ENCODE assay signal across 8 cellular contexts in the genomic region with DNA sequence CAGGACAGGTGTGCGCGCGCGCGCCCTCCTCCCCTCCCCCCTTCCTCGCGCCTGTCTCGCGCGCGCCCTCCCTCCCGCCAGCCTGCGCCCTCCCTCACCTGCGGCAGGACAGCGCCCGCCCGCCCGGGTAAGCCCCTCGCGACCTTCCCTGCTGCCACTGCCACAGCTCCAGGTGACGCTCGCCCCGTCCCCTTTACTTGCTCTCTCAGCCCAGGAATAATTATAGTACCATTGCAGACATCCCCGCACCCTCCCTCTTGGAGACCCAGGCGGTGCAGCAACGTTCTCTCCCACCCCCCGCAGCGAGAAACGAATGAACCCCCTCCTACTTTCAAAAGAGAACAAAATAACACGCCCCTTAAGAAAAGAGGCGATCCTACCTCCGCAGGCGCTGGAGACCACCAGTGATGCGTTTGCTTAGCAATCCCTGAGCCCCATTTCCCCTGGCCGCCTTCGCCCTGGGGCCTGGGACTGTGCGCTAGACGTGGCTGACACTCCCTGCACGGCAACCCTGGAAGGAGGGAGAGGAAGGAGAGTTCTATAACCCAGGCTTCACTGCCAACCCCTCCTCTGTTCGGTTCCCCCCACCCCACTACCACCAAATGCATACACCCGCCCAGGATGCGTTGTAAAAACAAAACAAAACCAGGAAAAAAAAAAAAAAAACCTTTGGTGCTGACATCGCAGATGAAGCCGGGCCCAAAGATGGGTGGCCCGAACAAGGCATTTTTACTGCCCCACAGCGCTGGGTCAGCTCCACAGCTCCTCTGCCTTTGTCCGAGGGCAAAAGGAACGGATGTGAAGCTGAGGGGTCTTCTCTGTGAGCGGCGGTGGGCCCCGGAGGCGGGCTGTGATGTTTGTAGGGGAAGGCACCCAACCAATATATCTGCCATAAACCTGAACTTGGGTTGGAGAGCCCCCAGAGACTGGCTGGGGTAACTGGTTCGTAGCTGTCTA. TPM values are rescaled to one million over a fixed set of nuclear protein-coding genes. Genes with fewer than 3 reads are reported as not detected.
A peak's percentile ranks its signal among the peaks of the same experiment; 100 is the strongest.
DNase-seq lines count a peak whose midpoint lies in the region; ATAC-seq and TF ChIP-seq lines count a peak whose summit lies in the region.

No MANE protein-coding gene starts in this region.

- H3K9me3 ChIP-seq in right cardiac atrium (ENCODE audit: control insufficient read depth, low read length): no peaks in the 10 kb centered on the region
- no peaks in the 10 kb centered on the region for H3K9me3 ChIP-seq in gastrocnemius medialis

- in situ Hi-C loops in gastrocnemius medialis (cut with MboI; ENCODE audit: low sequenced_read_pairs in 4 of 4): no loop called here

- H3K27me3 ChIP-seq in right cardiac atrium (ENCODE audit: control insufficient read depth, insufficient read depth): no peaks in the 10 kb centered on the region
- H3K27me3 ChIP-seq in gastrocnemius medialis: no peaks in the 10 kb centered on the region

- TF ChIP-seq POLR2A in NB4 (IDR thresholded peaks at IDR 0.05; ENCODE audit: extremely low read depth, insufficient read length): no peak
- TF ChIP-seq POLR2A in gastrocnemius medialis (IDR thresholded peaks at IDR 0.05): no peak

- H3K27ac ChIP-seq in right cardiac atrium (ENCODE audit: low read length) (peak overlapping the region; percentile 78), gastrocnemius medialis (peak overlapping the region; percentile 98 to 100 (median 98))

- intact Hi-C loops in right cardiac atrium (cut with DNase I): no loop called here
- intact Hi-C loops in gastrocnemius medialis (cut with DNase I; ENCODE audit: low total_unique reads): loop anchor here (2.0 kb wide), 1 partner anchor 66 kb away; a partner anchor contains a TSS

- peak; percentile 24 for DNase-seq in DMS79 treated with DMSO at 0.1 percent for 48 hours (lab: John Stamatoyannopoulos, UW)
- no peak for DNase-seq in DMS79 (lab: John Stamatoyannopoulos, UW)
- DNase-seq in NB4 (ENCODE audit: low read depth): peak; percentile 44
- peak in 1 of 2 donors; percentile 74 for DNase-seq in activated naive CD4-positive, alpha-beta T cell treated with anti-CD3 and anti-CD28 coated beads, Interleukin-2, amount 50 U/mL, for 72 hours (ENCODE audit: low spot score in 2 of 2)
- peak; percentile 14 to 61 (median 55) for DNase-seq in right cardiac atrium
- DNase-seq in gastrocnemius medialis: peak in 1 of 2 donors; percentile 18
- no peak for DNase-seq in NCI-H2171 treated with DMSO at 0.1 percent for 48 hours (lab: John Stamatoyannopoulos, UW)
- no peak for DNase-seq in H4 (ENCODE audit: low spot score)

- peaks cover 0 to 11% of the 10 kb centered on the region in 2 donors for H3K36me3 Mint-ChIP-seq in activated naive CD4-positive, alpha-beta T cell treated with anti-CD3 and anti-CD28 coated beads, Interleukin-2, amount 50 U/mL, for 72 hours

- H3K4me3 ChIP-seq in NB4 (ENCODE audit: low read depth, low read length) (peak overlapping the region; percentile 73), right cardiac atrium (ENCODE audit: low read length) (peak overlapping the region; percentile 87), gastrocnemius medialis (peak overlapping the region; percentile 80 to 89 (median 84))

- peak overlapping the region; percentile 81 to 93 for H3K27ac Mint-ChIP-seq in activated naive CD4-positive, alpha-beta T cell treated with anti-CD3 and anti-CD28 coated beads, Interleukin-2, amount 50 U/mL, for 72 hours

- H3K4me1 ChIP-seq in right cardiac atrium (ENCODE audit: control insufficient read depth, insufficient read depth, low read length) (peaks cover 5% of the 10 kb centered on the region), gastrocnemius medialis (peaks cover 35 to 48% of the 10 kb centered on the region in 2 donors)

- H3K36me3 ChIP-seq in gastrocnemius medialis: no peaks in the 10 kb centered on the region

- TF ChIP-seq CTCF in NB4 (IDR thresholded peaks at IDR 0.05; ENCODE audit: low read depth, low read length) (no peak), gastrocnemius medialis (IDR thresholded peaks at IDR 0.05 in 4 of 5, conservative IDR thresholded peaks at IDR 0.05 in 1 of 5) (no peak)

- no peaks in the 10 kb centered on the region for H3K9me3 Mint-ChIP-seq in activated naive CD4-positive, alpha-beta T cell treated with anti-CD3 and anti-CD28 coated beads, Interleukin-2, amount 50 U/mL, for 72 hours

- 6% methylated on average over 53 of the region's 53 CpGs for WGBS in right cardiac atrium

- peak; percentile 15 to 20 for ATAC-seq in activated naive CD4-positive, alpha-beta T cell treated with anti-CD3 and anti-CD28 coated beads, Interleukin-2, amount 50 U/mL, for 72 hours
- peak in 1 of 2 donors; percentile 9 for ATAC-seq in right cardiac atrium
- peak in 1 of 2 donors; percentile 12 for ATAC-seq in gastrocnemius medialis

RNA-seq across cellular contexts. Expression of a gene that starts 5.5 kb away (rescaled TPM):
- 10 to 100 TPM in 1 of 2 donors, 1 to 10 TPM in 1; 7.7 to 11.1 TPM for total RNA-seq in activated naive CD4-positive, alpha-beta T cell treated with anti-CD3 and anti-CD28 coated beads, Interleukin-2, amount 50 U/mL, for 72 hours
- total RNA-seq in right cardiac atrium (10 to 100 TPM; 25.7 to 37.1 (median 32.9) TPM), gastrocnemius medialis (10 to 100 TPM; 13.6 to 20.6 (median 16.5) TPM)
- 6.1 TPM for polyA plus RNA-seq in right cardiac atrium
- total RNA-seq in H4 (2014; rRNA removed; shearing (Covaris generic)): 4.0 and 5.6 TPM in 2 replicates

RNA-seq across cellular contexts. Expression of a gene that starts 17.4 kb away (rescaled TPM):
- 1 to 10 TPM; 1.8 to 3.2 TPM for total RNA-seq in activated naive CD4-positive, alpha-beta T cell treated with anti-CD3 and anti-CD28 coated beads, Interleukin-2, amount 50 U/mL, for 72 hours
- total RNA-seq in right cardiac atrium (10 to 100 TPM; 14.9 to 20.1 (median 16.9) TPM), gastrocnemius medialis (10 to 100 TPM in 1 of 4 donors, 1 to 10 TPM in 3; 6.7 to 13.1 (median 8.2) TPM)
- 9.8 TPM for polyA plus RNA-seq in right cardiac atrium
- 1.9 and 2.1 TPM in 2 replicates for total RNA-seq in H4 (2014; rRNA removed; shearing (Covaris generic))

Comparison
In these comparisons a context has a peak if more than half of its experiments do, and no peak if none do; other contexts are left out.
1. DNase-seq: peak in DMS79 treated with DMSO at 0.1 percent for 48 hours (single experiment), NB4 (single experiment) and right cardiac atrium (3 of 3); none in DMS79 (single experiment), NCI-H2171 treated with DMSO at 0.1 percent for 48 hours (single experiment) and H4 (single experiment).
2. Peak in every context shown above with its lines, with median percentiles within 50 percentile points of each other: H3K4me3 ChIP-seq.